Comparison of ENCODE assay signal across 16 cellular contexts in the genomic region with DNA sequence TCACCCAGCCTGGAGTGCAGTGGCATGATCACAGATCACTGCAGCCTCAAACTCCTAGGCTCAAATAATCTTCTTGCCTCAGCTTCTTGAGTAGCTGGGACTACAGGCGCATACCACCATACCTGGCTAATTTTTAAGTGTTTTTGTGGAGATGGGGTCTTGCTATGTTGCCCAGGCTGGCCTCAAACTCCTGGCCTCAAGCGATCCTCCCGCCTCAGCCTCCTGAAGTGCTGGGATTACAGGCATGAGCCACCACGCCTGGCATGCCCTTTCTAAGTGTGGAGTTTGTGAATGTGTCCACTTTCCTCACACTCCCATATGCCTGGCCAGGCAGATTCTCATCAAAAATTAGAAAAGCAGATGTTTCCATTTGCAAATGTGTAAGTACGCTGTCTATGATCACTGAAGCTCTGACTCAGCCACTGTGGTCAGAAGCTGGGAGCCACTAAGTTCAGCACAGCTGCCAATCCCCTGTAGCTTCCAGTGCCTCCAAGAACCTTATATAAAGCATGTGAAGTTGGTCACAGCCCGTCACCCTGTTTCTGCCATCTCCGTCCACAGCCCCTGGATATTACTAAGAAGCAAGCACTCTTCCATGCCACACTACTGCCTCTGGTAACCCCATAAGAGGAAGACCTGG.
A peak's percentile ranks its signal among the peaks of the same experiment; 100 is the strongest.
DNase-seq lines count a peak whose midpoint lies in the region; ATAC-seq and TF ChIP-seq lines count a peak whose summit lies in the region.
"Had no signal": no experiment of that assay in that cellular context is flagged by ENCODE, and none has a peak within 500 bp of the region (broad histone marks: within the 10 kb centered on the region; RNA-seq: fewer than 3 reads in every experiment).

No MANE protein-coding gene starts in this region.

- no peaks in the 10 kb centered on the region for H3K9me2 ChIP-seq in hepatocyte (replicated peaks; ENCODE audit: insufficient read depth)

- ATAC-seq in HG03378 (IDR thresholded peaks at IDR 0.05; ENCODE audit: unreplicated experiment): no peak
- ATAC-seq: esophagus mucosa had no signal

- H3K4me1 ChIP-seq in hepatocyte (ENCODE audit: insufficient read depth): peaks cover 17% of the 10 kb centered on the region
- H3K4me1 ChIP-seq: Caco-2 had no signal

- H3K36me3 ChIP-seq in hepatocyte (replicated peaks; ENCODE audit: insufficient read depth, low read depth): no peaks in the 10 kb centered on the region
- H3K36me3 ChIP-seq: suprapubic skin had no signal

- H3K27me3 ChIP-seq in hepatocyte: no peaks in the 10 kb centered on the region
- H3K27me3 ChIP-seq: suprapubic skin had no signal

- no peak overlapping the region for H3K27ac ChIP-seq in hepatocyte
- H3K27ac ChIP-seq: suprapubic skin had no signal

- WGBS in hepatocyte (ENCODE audit: low lambda C conversion rate, missing lambda C conversion rate): 94% methylated on average over 7 of the region's 7 CpGs

- CTCF ChIA-PET in activated CD4-positive, alpha-beta memory T cell treated with anti-CD3 and anti-CD28 coated beads for 36 hours (lab: Charles Lee): interaction anchor here (1.1 to 1.2 kb wide), 2 partner anchors 13 to 38 kb away, joined by 3 to 4 read pairs; no protein-coding TSS in a partner anchor

- H3K4me2 ChIP-seq in hepatocyte: no peak overlapping the region

- H3K36me3 Mint-ChIP-seq in activated CD4-positive, alpha-beta memory T cell treated with anti-CD3 and anti-CD28 coated beads for 36 hours: peaks cover 1% of the 10 kb centered on the region

- H3K27ac Mint-ChIP-seq in activated CD4-positive, alpha-beta memory T cell treated with anti-CD3 and anti-CD28 coated beads for 36 hours: peak overlapping the region; percentile 35
- H3K27ac Mint-ChIP-seq: activated naive CD4-positive, alpha-beta T cell treated with anti-CD3 and anti-CD28 coated beads, Interleukin-2, amount 10 ng/mL, durations not matched to agents 7 days and 5 days had no signal

- POLR2A ChIA-PET in activated CD4-positive, alpha-beta memory T cell treated with anti-CD3 and anti-CD28 coated beads for 36 hours (lab: Charles Lee): interaction anchor here (3.0 to 4.8 kb wide), 2 partner anchors 37 to 43 kb away, joined by 12 to 39 read pairs; no protein-coding TSS in a partner anchor

- H2AFZ ChIP-seq in hepatocyte: no peak overlapping the region

- no peaks in the 10 kb centered on the region for H3K9me3 Mint-ChIP-seq in activated CD4-positive, alpha-beta memory T cell treated with anti-CD3 and anti-CD28 coated beads for 36 hours
- H3K9me3 Mint-ChIP-seq: activated naive CD4-positive, alpha-beta T cell treated with anti-CD3 and anti-CD28 coated beads, Interleukin-2, amount 10 ng/mL, durations not matched to agents 7 days and 5 days had no signal

- TF ChIP-seq CTCF in foreskin fibroblast (IDR thresholded peaks at IDR 0.05; ENCODE audit: low read depth, low read length): no peak
- no peak for TF ChIP-seq CTCF in hepatocyte (IDR thresholded peaks at IDR 0.05; ENCODE audit: poor library complexity)

- H3K4me3 Mint-ChIP-seq in activated CD4-positive, alpha-beta memory T cell treated with anti-CD3 and anti-CD28 coated beads for 36 hours: no peak overlapping the region
- H3K4me3 Mint-ChIP-seq: activated naive CD4-positive, alpha-beta T cell treated with anti-CD3 and anti-CD28 coated beads, Interleukin-2, amount 10 ng/mL, durations not matched to agents 7 days and 5 days had no signal

- no peaks in the 10 kb centered on the region for H3K79me2 ChIP-seq in hepatocyte

- DNase-seq in AG20443 (ENCODE audit: low spot score): peak; percentile 68
- peak; percentile 57 for DNase-seq in GDM1 (lab: John Stamatoyannopoulos, UW)
- DNase-seq in activated CD4-positive, alpha-beta memory T cell treated with anti-CD3 and anti-CD28 coated beads for 36 hours: peak; percentile 55
- peak; percentile 15 to 79 for DNase-seq in foreskin fibroblast
- no peak for DNase-seq in foreskin melanocyte
- no peak for DNase-seq in hepatocyte (ENCODE audit: low spot score)
- DNase-seq in NCI-H1930 (lab: John Stamatoyannopoulos, UW): no peak
- DNase-seq: activated naive CD4-positive, alpha-beta T cell treated with anti-CD3 and anti-CD28 coated beads, Interleukin-2, amount 10 ng/mL, durations not matched to agents 7 days and 5 days; Caco-2; mesenchymal stem cell; NCI-H1436 treated with DMSO at 0.1 percent for 48 hours; posterior cingulate gyrus; Right ventricle myocardium superior had no signal

- H3K4me3 ChIP-seq in foreskin fibroblast (ENCODE audit: low read depth in 1 of 2, low read length in 2 of 2): no peak overlapping the region
- H3K4me3 ChIP-seq in hepatocyte: no peak overlapping the region
- H3K4me3 ChIP-seq: suprapubic skin had no signal

- H3K9me3 ChIP-seq in hepatocyte (ENCODE audit: low read depth): no peaks in the 10 kb centered on the region
- H3K9me3 ChIP-seq: Caco-2, suprapubic skin had no signal

- intact Hi-C loops in activated CD4-positive, alpha-beta memory T cell treated with anti-CD3 and anti-CD28 coated beads for 36 hours (cut with micrococcal nuclease): no loop called here

- H4K20me1 ChIP-seq in hepatocyte (ENCODE audit: insufficient read depth, poor library complexity, severe bottlenecking): no peaks in the 10 kb centered on the region

- peaks cover 56% of the 10 kb centered on the region for H3K4me1 Mint-ChIP-seq in activated CD4-positive, alpha-beta memory T cell treated with anti-CD3 and anti-CD28 coated beads for 36 hours (ENCODE audit: low read depth)

- H3K27me3 Mint-ChIP-seq in activated CD4-positive, alpha-beta memory T cell treated with anti-CD3 and anti-CD28 coated beads for 36 hours: no peaks in the 10 kb centered on the region
- H3K27me3 Mint-ChIP-seq: activated naive CD4-positive, alpha-beta T cell treated with anti-CD3 and anti-CD28 coated beads, Interleukin-2, amount 10 ng/mL, durations not matched to agents 7 days and 5 days had no signal

Comparison
In these comparisons a context has a peak if more than half of its experiments do, and no peak if none do; other contexts are left out.
1. DNase-seq: peak in AG20443 (single experiment), GDM1 (single experiment), activated CD4-positive, alpha-beta memory T cell treated with anti-CD3 and anti-CD28 coated beads for 36 hours (single experiment) and foreskin fibroblast (2 of 2); none in foreskin melanocyte (single experiment), hepatocyte (single experiment) and NCI-H1930 (0 of 2).